Comparison of ENCODE assay signal across 8 cellular contexts in the genomic region with DNA sequence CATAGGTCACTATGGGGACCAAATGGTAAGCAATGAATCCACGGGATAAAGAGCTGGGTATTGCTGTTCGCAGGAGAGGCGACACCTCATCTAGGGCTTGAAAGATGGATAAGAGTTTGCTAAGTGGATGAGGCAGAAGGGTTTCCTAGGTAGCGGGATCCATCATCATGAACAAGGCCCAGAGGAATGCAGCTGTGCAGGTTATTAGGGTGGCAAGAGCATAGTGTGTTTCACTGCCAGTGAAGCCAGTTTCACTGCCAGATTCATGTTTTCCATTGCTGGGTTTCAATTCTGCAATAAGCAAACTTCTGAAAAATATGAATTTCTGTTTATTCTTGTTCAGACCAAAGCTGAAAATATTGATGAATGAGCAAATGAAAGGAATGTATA. TPM values are rescaled to one million over a fixed set of nuclear protein-coding genes. Genes with fewer than 3 reads are reported as not detected.
A peak's percentile ranks its signal among the peaks of the same experiment; 100 is the strongest.
DNase-seq lines count a peak whose midpoint lies in the region; ATAC-seq and TF ChIP-seq lines count a peak whose summit lies in the region.

No MANE protein-coding gene starts in this region.

- peak overlapping the region; percentile 60 for H3K4me3 Mint-ChIP-seq in activated naive CD8-positive, alpha-beta T cell

- H3K9me3 Mint-ChIP-seq in activated naive CD8-positive, alpha-beta T cell (ENCODE audit: low read depth) = no peaks in the 10 kb centered on the region

- H3K4me1 ChIP-seq in upper lobe of right lung = peaks cover 8% of the 10 kb centered on the region

- intact Hi-C loops in upper lobe of right lung (cut with DNase I) (no loop called here), left cardiac atrium (cut with DNase I) (no loop called here)

- DNase-seq in AG08395 (ENCODE audit: low spot score) (peak; percentile 18), upper lobe of right lung (no peak), left cardiac atrium (no peak), activated gamma-delta T cell treated with Interleukin-2 at 50 U/mL for 16 hours (no peak)
- DNase-seq in stimulated activated CD8-positive, alpha-beta memory T cell treated with anti-CD3 and anti-CD28 coated beads, Interleukin-4, amount 100 ng/mL, for 48 hours = no peak

- H3K27me3 Mint-ChIP-seq in activated naive CD8-positive, alpha-beta T cell = no peaks in the 10 kb centered on the region

- H3K27me3 ChIP-seq in upper lobe of right lung = no peaks in the 10 kb centered on the region

- H3K27ac Mint-ChIP-seq in activated naive CD8-positive, alpha-beta T cell = peak overlapping the region; percentile 88

- H3K9me3 ChIP-seq in upper lobe of right lung = no peaks in the 10 kb centered on the region

- H3K4me3 ChIP-seq in upper lobe of right lung = no peak overlapping the region

- H3K36me3 ChIP-seq in upper lobe of right lung = no peaks in the 10 kb centered on the region

- ATAC-seq in GM19043 (IDR thresholded peaks at IDR 0.05; ENCODE audit: low read depth, unreplicated experiment) (peak; percentile 34), HG03354 (IDR thresholded peaks at IDR 0.05; ENCODE audit: poor library complexity, severe bottlenecking, unreplicated experiment) (peak; percentile 67), upper lobe of right lung (peak; percentile 70), left cardiac atrium (no peak)

- peaks cover 4% of the 10 kb centered on the region for H3K36me3 Mint-ChIP-seq in activated naive CD8-positive, alpha-beta T cell

- no peak for TF ChIP-seq CTCF in upper lobe of right lung (IDR thresholded peaks at IDR 0.05)

- peaks cover 21% of the 10 kb centered on the region for H3K4me1 Mint-ChIP-seq in activated naive CD8-positive, alpha-beta T cell (ENCODE audit: low read depth)

- peak overlapping the region; percentile 51 for H3K27ac ChIP-seq in upper lobe of right lung

RNA-seq across cellular contexts. Expression of a gene that starts 27.2 kb away (rescaled TPM):
- total RNA-seq in upper lobe of right lung = 10.9 TPM
- total RNA-seq in left cardiac atrium = 10 to 100 TPM; 25.3 to 53.7 TPM

Comparison
In these comparisons a context has a peak if more than half of its experiments do, and no peak if none do; other contexts are left out.
1. ATAC-seq: peak in GM19043 (single experiment), HG03354 (single experiment) and upper lobe of right lung (single experiment); none in left cardiac atrium (0 of 2).